In genomic region chr7:23633417-23633816, GRCh38 we compare ENCODE assay signal across 29 cellular contexts.
"Had no signal": no experiment of that assay in that cellular context is flagged by ENCODE, and none has a peak within 500 bp of the region (broad histone marks: within the 10 kb centered on the region; RNA-seq: fewer than 3 reads in every experiment).

No MANE protein-coding gene starts in this region.

- H3K27me3 ChIP-seq: neural progenitor cell, ovary, right lobe of liver, sigmoid colon, suprapubic skin, testis, tibial artery, transverse colon, upper lobe of right lung, uterus had no signal

- H3K27ac Mint-ChIP-seq: natural killer cell treated with Interleukin-12 subunit alpha and Interleukin-12 subunit beta and Interleukin-15 and Interleukin-18, amount 100 ng/mL, for 72 hours; neural progenitor cell; progenitor cell of endocrine pancreas; stimulated activated memory B cell treated with anti-CD40 and anti-IgM and Interleukin-4, amounts not matched to agents 10 μg/mL and 1 μg/mL and 100 μg/mL, for 72 hours; stimulated activated naive CD8-positive, alpha-beta T cell treated with anti-CD3 and anti-CD28 coated beads, Interleukin-15, amount 100 ng/mL, for 72 hours; type B pancreatic cell had no signal

- H3K4me3 ChIP-seq: neural progenitor cell, ovary, psoas muscle, right lobe of liver, sigmoid colon, suprapubic skin, testis, tibial artery, transverse colon, upper lobe of right lung, uterus had no signal

- ATAC-seq: naive thymus-derived CD8-positive, alpha-beta T cell; natural killer cell treated with Interleukin-12 subunit alpha and Interleukin-12 subunit beta and Interleukin-15 and Interleukin-18, amount 100 ng/mL, for 72 hours; psoas muscle; right cardiac atrium; right lobe of liver; stimulated activated memory B cell treated with anti-CD40 and anti-IgM and Interleukin-4, amounts not matched to agents 10 μg/mL and 1 μg/mL and 100 μg/mL, for 72 hours; stimulated activated naive CD8-positive, alpha-beta T cell treated with anti-CD3 and anti-CD28 coated beads, Interleukin-15, amount 100 ng/mL, for 72 hours; stimulated activated naive CD8-positive, alpha-beta T cell treated with anti-CD3 and anti-CD28 coated beads, Interleukin-15, Interleukin-2, amounts not matched to agents 100 U/mL and 50 U/mL, for 24 hours; upper lobe of right lung had no signal

- H3K9me3 ChIP-seq: ovary, psoas muscle, right lobe of liver, sigmoid colon, suprapubic skin, testis, tibial artery, transverse colon, upper lobe of right lung, uterus had no signal

- H2AFZ ChIP-seq: neural progenitor cell, parathyroid adenoma had no signal

- DNase-seq: naive thymus-derived CD8-positive, alpha-beta T cell; occipital lobe; ovary; posterior cingulate gyrus; psoas muscle; right cardiac atrium; right lobe of liver; sigmoid colon; small intestine; stimulated activated CD4-positive, alpha-beta T cell treated with anti-CD3 and anti-CD28 coated beads, Interleukin-15, amount 100 ng/mL, for 24 hours; stimulated activated CD4-positive, alpha-beta T cell treated with anti-CD3 and anti-CD28 coated beads, Interleukin-2, amount 100 ng/mL, for 24 hours; stimulated activated CD4-positive, alpha-beta T cell treated with anti-CD3 and anti-CD28 coated beads, Interleukin-2, amount 100 ng/mL, for 48 hours; stimulated activated CD4-positive, alpha-beta T cell treated with anti-CD3 and anti-CD28 coated beads, Interleukin-4, amount 100 ng/mL, for 24 hours; stimulated activated naive CD4-positive, alpha-beta T cell; stimulated activated naive CD8-positive, alpha-beta T cell treated with anti-CD3 and anti-CD28 coated beads, Interleukin-15, amount 100 ng/mL, for 72 hours; stimulated activated naive CD8-positive, alpha-beta T cell treated with anti-CD3 and anti-CD28 coated beads, Interleukin-15, Interleukin-2, amounts not matched to agents 100 U/mL and 50 U/mL, for 24 hours; substantia nigra; testis; tibial artery; transverse colon; upper lobe of right lung; uterus had no signal

- H3K9ac ChIP-seq: neural progenitor cell, parathyroid adenoma had no signal

- H3K36me3 Mint-ChIP-seq: natural killer cell treated with Interleukin-12 subunit alpha and Interleukin-12 subunit beta and Interleukin-15 and Interleukin-18, amount 100 ng/mL, for 72 hours had no signal

- H3K36me3 ChIP-seq: neural progenitor cell, ovary, right lobe of liver, sigmoid colon, suprapubic skin, tibial artery, transverse colon, upper lobe of right lung, uterus had no signal

- H3K4me1 Mint-ChIP-seq: neural progenitor cell; stimulated activated naive CD8-positive, alpha-beta T cell treated with anti-CD3 and anti-CD28 coated beads, Interleukin-15, amount 100 ng/mL, for 72 hours had no signal

- H3K79me2 ChIP-seq: parathyroid adenoma had no signal

- H3K27ac ChIP-seq: neural progenitor cell, ovary, parathyroid adenoma, psoas muscle, right lobe of liver, sigmoid colon, suprapubic skin, testis, tibial artery, transverse colon, upper lobe of right lung, uterus had no signal

- H3K9me3 Mint-ChIP-seq: natural killer cell treated with Interleukin-12 subunit alpha and Interleukin-12 subunit beta and Interleukin-15 and Interleukin-18, amount 100 ng/mL, for 72 hours; stimulated activated memory B cell treated with anti-CD40 and anti-IgM and Interleukin-4, amounts not matched to agents 10 μg/mL and 1 μg/mL and 100 μg/mL, for 72 hours; stimulated activated naive CD8-positive, alpha-beta T cell treated with anti-CD3 and anti-CD28 coated beads, Interleukin-15, amount 100 ng/mL, for 72 hours; type B pancreatic cell had no signal

- H3K4me2 ChIP-seq: neural progenitor cell had no signal

- H3K4me3 Mint-ChIP-seq: naive thymus-derived CD8-positive, alpha-beta T cell; natural killer cell treated with Interleukin-12 subunit alpha and Interleukin-12 subunit beta and Interleukin-15 and Interleukin-18, amount 100 ng/mL, for 72 hours; neural progenitor cell; stimulated activated memory B cell treated with anti-CD40 and anti-IgM and Interleukin-4, amounts not matched to agents 10 μg/mL and 1 μg/mL and 100 μg/mL, for 72 hours; stimulated activated naive CD8-positive, alpha-beta T cell treated with anti-CD3 and anti-CD28 coated beads, Interleukin-15, amount 100 ng/mL, for 72 hours; type B pancreatic cell had no signal

- H3K4me1 ChIP-seq: neural progenitor cell, parathyroid adenoma, psoas muscle, right lobe of liver, sigmoid colon, suprapubic skin, tibial artery, transverse colon, upper lobe of right lung, uterus had no signal

- H3K27me3 Mint-ChIP-seq: naive thymus-derived CD8-positive, alpha-beta T cell; natural killer cell treated with Interleukin-12 subunit alpha and Interleukin-12 subunit beta and Interleukin-15 and Interleukin-18, amount 100 ng/mL, for 72 hours; progenitor cell of endocrine pancreas; stimulated activated memory B cell treated with anti-CD40 and anti-IgM and Interleukin-4, amounts not matched to agents 10 μg/mL and 1 μg/mL and 100 μg/mL, for 72 hours; stimulated activated naive CD8-positive, alpha-beta T cell treated with anti-CD3 and anti-CD28 coated beads, Interleukin-15, amount 100 ng/mL, for 72 hours; type B pancreatic cell had no signal
